ENCODE assay signal across 11 cellular contexts in genomic region chr6:134064461-134064860, GRCh38. TPM values are rescaled to one million over a fixed set of nuclear protein-coding genes. Genes with fewer than 3 reads are reported as not detected.
A peak's percentile ranks its signal among the peaks of the same experiment; 100 is the strongest.
DNase-seq lines count a peak whose midpoint lies in the region; ATAC-seq and TF ChIP-seq lines count a peak whose summit lies in the region.
"Had no signal": no experiment of that assay in that cellular context is flagged by ENCODE, and none has a peak within 500 bp of the region (broad histone marks: within the 10 kb centered on the region; RNA-seq: fewer than 3 reads in every experiment).

No MANE protein-coding gene starts in this region.

- RAD21 ChIA-PET in HCT116 (lab: Charles Lee; ENCODE audit: low non-redundant PET in 1 of 2, low total read pairs in 2 of 2, uncharacterized antibody in 2 of 2, unreplicated experiment in 2 of 2): interaction anchor here in 1 of 2 experiments (1.0 kb wide), 1 partner anchor 59 kb away, joined by 3 read pairs; no protein-coding TSS in a partner anchor

- POLR2A ChIA-PET in HCT116 (lab: Charles Lee) (interaction anchor here (1.5 kb wide), 1 partner anchor 109 kb away, joined by 3 read pairs; no protein-coding TSS in a partner anchor), Panc1 (lab: Charles Lee) (no interaction called here)

- peak overlapping the region; percentile 73 for H3K27ac Mint-ChIP-seq in mesothelial cell of epicardium
- no peak overlapping the region for H3K27ac Mint-ChIP-seq in endothelial cell (ENCODE audit: unreplicated experiment)

- H3K9me3 ChIP-seq in HCT116 (ENCODE audit: control insufficient read depth in 1 of 2, insufficient read depth in 1 of 2, low read depth in 1 of 2, low read length in 2 of 2): no peaks in the 10 kb centered on the region
- no peaks in the 10 kb centered on the region for H3K9me3 ChIP-seq in Panc1 (ENCODE audit: control insufficient read depth, insufficient read depth, low read depth, low read length)
- H3K9me3 ChIP-seq in mammary epithelial cell (replicated peaks; ENCODE audit: insufficient read depth, low read length): no peaks in the 10 kb centered on the region
- H3K9me3 ChIP-seq in gastrocnemius medialis: no peaks in the 10 kb centered on the region
- H3K9me3 ChIP-seq: BE2C, HAP-1 had no signal

- no peak overlapping the region for H3K4me3 Mint-ChIP-seq in mesothelial cell of epicardium
- H3K4me3 Mint-ChIP-seq in endothelial cell (ENCODE audit: unreplicated experiment): no peak overlapping the region
- H3K4me3 Mint-ChIP-seq: IgD-negative memory B cell had no signal

- in situ Hi-C loops in Panc1 (cut with HindIII; ENCODE audit: low pct_unique_long_range_greater_than_20kb, low sequenced_read_pairs): no loop called here
- in situ Hi-C loops in mammary epithelial cell (cut with MboI; ENCODE audit: low sequenced_read_pairs in 2 of 2): loop anchor here (5.0 kb wide), 1 partner anchor 92 kb away; no protein-coding TSS in a partner anchor
- in situ Hi-C loops in gastrocnemius medialis (cut with MboI; ENCODE audit: low sequenced_read_pairs in 4 of 4): loop anchor here (5.0 to 25.0 kb wide), 5 partner anchors 90 to 1252 kb away; partner anchors contain the start of gene RPS12 (in 1 of the 4)

- dilution Hi-C loops in mammary epithelial cell (cut with HindIII; ENCODE audit: low sequenced_read_pairs): no loop called here

- WGBS in mammary epithelial cell (ENCODE audit: low coverage, missing lambda C conversion rate): 80% methylated on average over 1 of the region's 1 CpG

- H3K9ac ChIP-seq in HCT116 (ENCODE audit: low read length) (no peak overlapping the region), mammary epithelial cell (ENCODE audit: insufficient read depth, low read length) (no peak overlapping the region)

- H3K27ac ChIP-seq in HCT116 (ENCODE audit: low read depth, low read length): no peak overlapping the region
- H3K27ac ChIP-seq in Panc1 (ENCODE audit: low read length): peak overlapping the region; percentile 68
- H3K27ac ChIP-seq in substantia nigra (ENCODE audit: low read depth, low read length, poor library complexity, severe bottlenecking): peak overlapping the region; percentile 57
- H3K27ac ChIP-seq in mammary epithelial cell (ENCODE audit: insufficient read depth, low read depth, low read length): no peak overlapping the region
- H3K27ac ChIP-seq in gastrocnemius medialis: no peak overlapping the region

- no peaks in the 10 kb centered on the region for H3K36me3 ChIP-seq in HCT116 (ENCODE audit: control insufficient read depth in 1 of 2, insufficient read depth in 2 of 2, low read length in 2 of 2)
- H3K36me3 ChIP-seq in Panc1 (ENCODE audit: control insufficient read depth, insufficient read depth, low read length): no peaks in the 10 kb centered on the region
- no peaks in the 10 kb centered on the region for H3K36me3 ChIP-seq in mammary epithelial cell (ENCODE audit: insufficient read depth, low read length)
- no peaks in the 10 kb centered on the region for H3K36me3 ChIP-seq in gastrocnemius medialis
- H3K36me3 ChIP-seq: BE2C, HAP-1 had no signal

- CTCF ChIA-PET in HCT116 (lab: Charles Lee) (interaction anchor here (0.9 to 4.4 kb wide), 16 partner anchors 10 to 140 kb away, joined by 3 to 27 read pairs (median 4); partner anchors contain the start of genes SLC2A12 and TBPL1), Panc1 (lab: Charles Lee) (interaction anchor here (1.2 to 2.9 kb wide), 3 partner anchors 27 to 140 kb away, joined by 3 to 20 read pairs (median 3); no protein-coding TSS in a partner anchor), mammary epithelial cell (lab: Charles Lee; ENCODE audit: low non-redundant PET) (interaction anchor here (0.7 kb wide), 1 partner anchor 15 kb away, joined by 3 read pairs; no protein-coding TSS in a partner anchor)

- TF ChIP-seq CTCF in HCT116 (IDR thresholded peaks at IDR 0.05 in 2 of 3, conservative IDR thresholded peaks at IDR 0.05 in 1 of 3; ENCODE audit: borderline replicate concordance in 1 of 3, insufficient read depth in 1 of 3, low read depth in 2 of 3, low read length in 2 of 3) (no peak; a peak in 1 of 6 replicates), Panc1 (IDR thresholded peaks at IDR 0.05) (no peak), mesothelial cell of epicardium (IDR thresholded peaks at IDR 0.05; ENCODE audit: unreplicated experiment) (no peak), mammary epithelial cell (conservative IDR thresholded peaks at IDR 0.05 in 1 of 2, IDR thresholded peaks at IDR 0.05 in 1 of 2; ENCODE audit: extremely low read depth in 1 of 2, insufficient read depth in 1 of 2, low read depth in 1 of 2, low read length in 2 of 2) (no peak), endothelial cell (IDR thresholded peaks at IDR 0.05; ENCODE audit: unreplicated experiment) (no peak), gastrocnemius medialis (IDR thresholded peaks at IDR 0.05 in 4 of 5, conservative IDR thresholded peaks at IDR 0.05 in 1 of 5) (no peak)

- no peaks in the 10 kb centered on the region for H3K36me3 Mint-ChIP-seq in mesothelial cell of epicardium
- H3K36me3 Mint-ChIP-seq in endothelial cell (ENCODE audit: low read depth, unreplicated experiment): no peaks in the 10 kb centered on the region
- H3K36me3 Mint-ChIP-seq: IgD-negative memory B cell had no signal

- ATAC-seq in HCT116: no peak
- ATAC-seq in Panc1: no peak
- no peak for ATAC-seq in gastrocnemius medialis

- intact Hi-C loops in HCT116 (cut with micrococcal nuclease) (loop anchor here (2.0 kb wide), 1 partner anchor 32 kb away; no protein-coding TSS in a partner anchor), Panc1 (cut with micrococcal nuclease; ENCODE audit: unreplicated experiment) (loop anchor here (1.0 to 10.0 kb wide), 2 partner anchors 91 to 140 kb away; no protein-coding TSS in a partner anchor), mammary epithelial cell (cut with micrococcal nuclease) (loop anchor here (1.0 kb wide), 3 partner anchors 33 to 140 kb away; no protein-coding TSS in a partner anchor), posterior vena cava (cut with DNase I) (loop anchor here in 1 of 2 donors (5.0 kb wide), 1 partner anchor 82 kb away; no protein-coding TSS in a partner anchor), gastrocnemius medialis (cut with DNase I; ENCODE audit: low total_unique reads) (no loop called here)

- H3K4me1 Mint-ChIP-seq in mesothelial cell of epicardium (peaks cover 38% of the 10 kb centered on the region), endothelial cell (ENCODE audit: unreplicated experiment) (peaks cover 11% of the 10 kb centered on the region)

- H4K20me1 ChIP-seq in HCT116 (ENCODE audit: insufficient read depth) (no peaks in the 10 kb centered on the region), mammary epithelial cell (ENCODE audit: insufficient read depth, low read length) (no peaks in the 10 kb centered on the region)

- TF ChIP-seq RAD21 in HCT116 (IDR thresholded peaks at IDR 0.05; ENCODE audit: low read depth): no peak

- no peaks in the 10 kb centered on the region for H3K27me3 ChIP-seq in HCT116 (ENCODE audit: insufficient read depth, low read length)
- H3K27me3 ChIP-seq in Panc1 (ENCODE audit: control insufficient read depth, insufficient read depth, low read length): no peaks in the 10 kb centered on the region
- no peaks in the 10 kb centered on the region for H3K27me3 ChIP-seq in mammary epithelial cell (ENCODE audit: insufficient read depth, low read length)
- no peaks in the 10 kb centered on the region for H3K27me3 ChIP-seq in gastrocnemius medialis
- H3K27me3 ChIP-seq: BE2C had no signal

- no peaks in the 10 kb centered on the region for H3K9me2 ChIP-seq in HCT116 (ENCODE audit: insufficient read depth)

- TF ChIP-seq POLR2A in HCT116 (IDR thresholded peaks at IDR 0.05; ENCODE audit: borderline replicate concordance, extremely low read depth, insufficient read depth, insufficient read length) (no peak), gastrocnemius medialis (IDR thresholded peaks at IDR 0.05) (no peak)

- H3K4me3 ChIP-seq in HCT116 (replicated peaks in 1 of 2; ENCODE audit: low read depth in 1 of 2, low read length in 2 of 2): no peak overlapping the region
- H3K4me3 ChIP-seq in Panc1 (ENCODE audit: low read depth in 2 of 2, low read length in 2 of 2): no peak overlapping the region
- no peak overlapping the region for H3K4me3 ChIP-seq in mammary epithelial cell (replicated peaks in 1 of 3; ENCODE audit: insufficient read depth in 1 of 3, low read depth in 2 of 3, low read length in 3 of 3)
- H3K4me3 ChIP-seq in gastrocnemius medialis: no peak overlapping the region
- H3K4me3 ChIP-seq: HAP-1 had no signal

- H3K9me3 Mint-ChIP-seq in mesothelial cell of epicardium (peaks cover 5% of the 10 kb centered on the region), endothelial cell (ENCODE audit: unreplicated experiment) (no peaks in the 10 kb centered on the region)
- H3K9me3 Mint-ChIP-seq: IgD-negative memory B cell had no signal

- no peak for DNase-seq in HCT116 (ENCODE audit: low read depth, low spot score)
- no peak for DNase-seq in Panc1 (ENCODE audit: low read depth, low spot score)
- no peak for DNase-seq in mesothelial cell of epicardium (ENCODE audit: low spot score in 2 of 2, unreplicated experiment in 2 of 2)
- no peak for DNase-seq in substantia nigra (lab: John Stamatoyannopoulos, UW)
- no peak for DNase-seq in mammary epithelial cell
- no peak for DNase-seq in posterior vena cava (ENCODE audit: low spot score)
- no peak for DNase-seq in endothelial cell (ENCODE audit: low spot score)
- no peak for DNase-seq in gastrocnemius medialis

- H3K4me1 ChIP-seq in HCT116 (ENCODE audit: control insufficient read depth in 1 of 2, insufficient read depth in 2 of 2, low read length in 2 of 2) (peaks cover 5 to 22% of the 10 kb centered on the region in 2 experiments; a peak in 2 of 4 replicates), Panc1 (ENCODE audit: control insufficient read depth, insufficient read depth, low read length) (peaks cover 36% of the 10 kb centered on the region), mammary epithelial cell (ENCODE audit: insufficient read depth, low read length) (peaks cover 15% of the 10 kb centered on the region), gastrocnemius medialis (peaks cover 7 to 8% of the 10 kb centered on the region in 2 donors)
- H3K4me1 ChIP-seq: BE2C, HAP-1 had no signal

- H3K79me2 ChIP-seq in HCT116 (ENCODE audit: insufficient read depth, low read length) (no peaks in the 10 kb centered on the region), mammary epithelial cell (ENCODE audit: insufficient read depth, low read length) (no peaks in the 10 kb centered on the region)

- no peak overlapping the region for H3K4me2 ChIP-seq in HCT116 (ENCODE audit: low read length)
- no peak overlapping the region for H3K4me2 ChIP-seq in mammary epithelial cell (ENCODE audit: insufficient read depth, low read depth, low read length)

- no TSS peak for BruUV-seq in HCT116 (replicated peaks; lab: Mats Ljungman, UMichigan)
- BruUV-seq in Panc1 (replicated peaks; lab: Mats Ljungman, UMichigan): no TSS peak
- BruUV-seq in mammary epithelial cell (replicated peaks; lab: Mats Ljungman, UMichigan): no TSS peak

- H3K27me3 Mint-ChIP-seq in mesothelial cell of epicardium (ENCODE audit: low read depth) (no peaks in the 10 kb centered on the region), endothelial cell (ENCODE audit: unreplicated experiment) (no peaks in the 10 kb centered on the region)

- H2AFZ ChIP-seq in HCT116 (ENCODE audit: low read depth, low read length, poor library complexity, severe bottlenecking) (peak overlapping the region; percentile 72), mammary epithelial cell (ENCODE audit: low read depth, low read length) (no peak overlapping the region)

RNA-seq across cellular contexts. Expression of gene SLC2A12, which starts 12.0 kb away (rescaled TPM):
- total RNA-seq in HCT116 (2021; ENCODE audit: unreplicated experiment) (2.1 TPM), Panc1 (2021; ENCODE audit: unreplicated experiment) (12.3 TPM), mesothelial cell of epicardium (7.8 to 8.7 TPM (median 8.1 TPM) in 3 replicates), mammary epithelial cell (10 to 100 TPM in 1 of 2 donors, 1 to 10 TPM in 1; 1.4 to 11.5 TPM), posterior vena cava (1 to 10 TPM; 3.1 to 3.2 TPM), endothelial cell (ENCODE audit: unreplicated experiment) (1.5 TPM), gastrocnemius medialis (1 to 10 TPM; 2.0 to 4.7 (median 3.3) TPM)
- polyA plus RNA-seq in HCT116 (2012): 1.7 and 2.5 TPM in 2 replicates
- polyA plus RNA-seq in Panc1 (2012; ENCODE audit: insufficient read length): 13.8 TPM
- polyA plus RNA-seq in mammary epithelial cell: 1.3 TPM
- polyA minus RNA-seq in mammary epithelial cell: 1.3 TPM
- polyA plus RNA-seq: IgD-negative memory B cell had no signal

Comparison
In these comparisons a context has a peak if more than half of its experiments do, and no peak if none do; other contexts are left out.
1. H3K27ac ChIP-seq: peak in Panc1 (single experiment) and substantia nigra (single experiment); none in HCT116 (single experiment), mammary epithelial cell (single experiment) and gastrocnemius medialis (0 of 4).